In genomic region chr10:7046615-7047014, GRCh38 we compare ENCODE assay signal across 12 cellular contexts.
DNase-seq lines count a peak whose midpoint lies in the region; ATAC-seq and TF ChIP-seq lines count a peak whose summit lies in the region.
"Had no signal": no experiment of that assay in that cellular context is flagged by ENCODE, and none has a peak within 500 bp of the region (broad histone marks: within the 10 kb centered on the region; RNA-seq: fewer than 3 reads in every experiment).

No MANE protein-coding gene starts in this region.

- peak; percentile 76 for ATAC-seq in GM18505 (IDR thresholded peaks at IDR 0.05; ENCODE audit: unreplicated experiment)
- ATAC-seq in GM21390 (IDR thresholded peaks at IDR 0.05; ENCODE audit: unreplicated experiment), result peak; percentile 78
- peak; percentile 44 for ATAC-seq in HG03196 (IDR thresholded peaks at IDR 0.05; ENCODE audit: unreplicated experiment)
- peak; percentile 61 for ATAC-seq in central memory CD8-positive, alpha-beta T cell (replicated peaks; ENCODE audit: extremely low read depth, poor library complexity, severe bottlenecking)

- 58 to 75% (median 65%) methylated on average over 2 of the region's 2 CpGs for WGBS in adrenal gland, 4 donors

- H3K27me3 Mint-ChIP-seq in central memory CD8-positive, alpha-beta T cell, result no peaks in the 10 kb centered on the region
- H3K27me3 Mint-ChIP-seq in progenitor cell of endocrine pancreas, result peaks cover 19% of the 10 kb centered on the region

- intact Hi-C loops in adrenal gland (cut with DNase I), result no loop called here

- H3K27ac Mint-ChIP-seq in central memory CD8-positive, alpha-beta T cell (ENCODE audit: low read depth), result peak overlapping the region; percentile 22
- H3K27ac Mint-ChIP-seq in progenitor cell of endocrine pancreas, result no peak overlapping the region
- H3K27ac Mint-ChIP-seq: activated naive CD4-positive, alpha-beta T cell treated with anti-CD3 and anti-CD28 coated beads, Interleukin-2, amount 50 U/mL, for 72 hours had no signal

- no peak for TF ChIP-seq POLR2A in GM18505 (IDR thresholded peaks at IDR 0.05; ENCODE audit: borderline replicate concordance, extremely low read depth, insufficient read depth, insufficient read length)
- no peak for TF ChIP-seq POLR2A in adrenal gland (IDR thresholded peaks at IDR 0.05)

- peaks cover 3% of the 10 kb centered on the region for H3K36me3 Mint-ChIP-seq in central memory CD8-positive, alpha-beta T cell (ENCODE audit: insufficient read depth)
- no peaks in the 10 kb centered on the region for H3K36me3 Mint-ChIP-seq in progenitor cell of endocrine pancreas (ENCODE audit: insufficient read depth)

- no peak overlapping the region for H3K27ac ChIP-seq in adrenal gland
- H3K27ac ChIP-seq: vagina had no signal

- no peaks in the 10 kb centered on the region for H3K27me3 ChIP-seq in adrenal gland
- H3K27me3 ChIP-seq: vagina had no signal

- H3K4me3 Mint-ChIP-seq in central memory CD8-positive, alpha-beta T cell, result peak overlapping the region; percentile 37
- H3K4me3 Mint-ChIP-seq in progenitor cell of endocrine pancreas (ENCODE audit: low read depth), result no peak overlapping the region
- H3K4me3 Mint-ChIP-seq: neural crest cell had no signal

- no peaks in the 10 kb centered on the region for H3K36me3 ChIP-seq in adrenal gland (replicated peaks in 1 of 2)
- H3K36me3 ChIP-seq: vagina had no signal

- peaks cover 65% of the 10 kb centered on the region for H3K4me1 Mint-ChIP-seq in central memory CD8-positive, alpha-beta T cell
- no peaks in the 10 kb centered on the region for H3K4me1 Mint-ChIP-seq in progenitor cell of endocrine pancreas (ENCODE audit: low read depth)

- no peaks in the 10 kb centered on the region for H3K4me1 ChIP-seq in adrenal gland (replicated peaks in 1 of 2)
- H3K4me1 ChIP-seq: vagina had no signal

- in situ Hi-C loops in G401 (cut with HindIII; ENCODE audit: low sequenced_read_pairs), result no loop called here

- TF ChIP-seq CTCF in progenitor cell of endocrine pancreas (IDR thresholded peaks at IDR 0.05; ENCODE audit: unreplicated experiment) (no peak), adrenal gland (IDR thresholded peaks at IDR 0.05) (no peak), GM20000 (IDR thresholded peaks at IDR 0.05; ENCODE audit: extremely low read depth, missing control alignments) (no peak)

- DNase-seq in central memory CD8-positive, alpha-beta T cell (ENCODE audit: low spot score in 2 of 2), result no peak
- DNase-seq in progenitor cell of endocrine pancreas (ENCODE audit: low spot score, unreplicated experiment) (no peak), adrenal gland (no peak), G401 (ENCODE audit: low spot score) (no peak), GM20000 (ENCODE audit: low spot score) (no peak)
- DNase-seq: DMS79 had no signal

- H3K9me3 ChIP-seq in adrenal gland (replicated peaks in 1 of 3), result no peaks in the 10 kb centered on the region
- H3K9me3 ChIP-seq: vagina had no signal

- no peak overlapping the region for H3K4me3 ChIP-seq in adrenal gland
- H3K4me3 ChIP-seq: vagina had no signal

- H3K9me3 Mint-ChIP-seq in central memory CD8-positive, alpha-beta T cell, result peaks cover 5% of the 10 kb centered on the region
- H3K9me3 Mint-ChIP-seq in progenitor cell of endocrine pancreas (ENCODE audit: low read depth), result peaks cover 9% of the 10 kb centered on the region
